ENCODE assay signal across 13 cellular contexts in genomic region chr6:105374010-105374420, GRCh38. TPM values are rescaled to one million over a fixed set of nuclear protein-coding genes. Genes with fewer than 3 reads are reported as not detected.
DNase-seq lines count a peak whose midpoint lies in the region; ATAC-seq and TF ChIP-seq lines count a peak whose summit lies in the region.
"Had no signal": no experiment of that assay in that cellular context is flagged by ENCODE, and none has a peak within 500 bp of the region (broad histone marks: within the 10 kb centered on the region; RNA-seq: fewer than 3 reads in every experiment).

No MANE protein-coding gene starts in this region.

- no peak for TF ChIP-seq RAD21 in IMR-90 (IDR thresholded peaks at IDR 0.05; ENCODE audit: low read length)

- H2AK9ac ChIP-seq in IMR-90 (replicated peaks; ENCODE audit: low read depth, low read length, poor library complexity): no peak overlapping the region

- H2BK20ac ChIP-seq in IMR-90 (ENCODE audit: low read depth, low read length): no peak overlapping the region

- POLR2A ChIA-PET in IMR-90 (lab: Charles Lee; ENCODE audit: unreplicated experiment): no interaction called here
- POLR2A ChIA-PET in MCF 10A (lab: Yijun Ruan, JAX): interaction anchor here (0.7 to 7.0 kb wide), 19 partner anchors 8 to 295 kb away, joined by 3 to 160 read pairs (median 5); partner anchors contain the start of gene PREP
- POLR2A ChIA-PET in WTC11 (lab: Charles Lee): no interaction called here

- H3K27ac Mint-ChIP-seq in MCF 10A (ENCODE audit: low read depth, unreplicated experiment) (peak overlapping the region; percentile 95), WTC11 (no peak overlapping the region)
- H3K27ac Mint-ChIP-seq: activated naive CD8-positive, alpha-beta T cell; immature natural killer cell had no signal

- ATAC-seq in IMR-90 (ENCODE audit: low read depth) (peak; percentile 93), WTC11 (no peak)

- BruUV-seq in IMR-90 (replicated peaks; lab: Mats Ljungman, UMichigan) (no TSS peak), MCF 10A (replicated peaks; lab: Mats Ljungman, UMichigan) (no TSS peak)

- no CpG with 5 or more reads among the region's 4 CpGs for WGBS in IMR-90 (ENCODE audit: extremely low coverage in 2 of 2, insufficient read length in 1 of 2), 2 experiments
- 50% methylated on average over 4 of the region's 4 CpGs for WGBS in suprapubic skin

- H2AK5ac ChIP-seq in IMR-90 (ENCODE audit: low read depth, low read length): no peak overlapping the region

- no peak overlapping the region for H3K23ac ChIP-seq in IMR-90 (ENCODE audit: low read depth, low read length)

- CTCF ChIA-PET in IMR-90 (lab: Yijun Ruan, JAX) (interaction anchor here (1.5 kb wide), 1 partner anchor 286 kb away, joined by 4 read pairs; no protein-coding TSS in a partner anchor), MCF 10A (lab: Yijun Ruan, JAX) (interaction anchor here (0.5 to 4.7 kb wide), 10 partner anchors 9 to 55 kb away, joined by 3 to 46 read pairs (median 4); partner anchors contain the start of gene PREP), WTC11 (lab: Charles Lee) (interaction anchor here (0.6 kb wide), 1 partner anchor 167 kb away, joined by 4 read pairs; no protein-coding TSS in a partner anchor)

- no peak overlapping the region for H4K91ac ChIP-seq in IMR-90 (ENCODE audit: insufficient read depth, low read depth, low read length)

- TF ChIP-seq CTCF in IMR-90 (conservative IDR thresholded peaks at IDR 0.05; ENCODE audit: low read depth, low read length) (no peak), MCF 10A (IDR thresholded peaks at IDR 0.05; ENCODE audit: unreplicated experiment) (no peak), suprapubic skin (IDR thresholded peaks at IDR 0.05) (no peak), WTC11 (IDR thresholded peaks at IDR 0.05) (no peak)

- no peaks in the 10 kb centered on the region for H3K9me3 Mint-ChIP-seq in MCF 10A (ENCODE audit: unreplicated experiment)
- no peaks in the 10 kb centered on the region for H3K9me3 Mint-ChIP-seq in WTC11
- H3K9me3 Mint-ChIP-seq: immature natural killer cell; stimulated activated naive CD8-positive, alpha-beta T cell treated with anti-CD3 and anti-CD28 coated beads, Interleukin-15, Interleukin-2, amounts not matched to agents 100 ng/mL and 50 ng/mL, for 24 hours had no signal

- no peak overlapping the region for H4K8ac ChIP-seq in IMR-90 (ENCODE audit: low read depth in 2 of 2, low read length in 2 of 2)

- H3K18ac ChIP-seq in IMR-90 (ENCODE audit: low read depth, low read length): no peak overlapping the region

- no peaks in the 10 kb centered on the region for H3K4me1 ChIP-seq in IMR-90 (ENCODE audit: control insufficient read depth, insufficient read depth, low read length)
- peaks cover 12% of the 10 kb centered on the region for H3K4me1 ChIP-seq in suprapubic skin

- H3K27me3 ChIP-seq in IMR-90 (ENCODE audit: control insufficient read depth, insufficient read depth, low read length) (no peaks in the 10 kb centered on the region), suprapubic skin (no peaks in the 10 kb centered on the region)

- no peak overlapping the region for H2BK5ac ChIP-seq in IMR-90 (ENCODE audit: low read depth, low read length, poor library complexity, severe bottlenecking)

- TF ChIP-seq EP300 in suprapubic skin (IDR thresholded peaks at IDR 0.05): no peak

- H3K9me3 ChIP-seq in IMR-90 (ENCODE audit: control insufficient read depth, insufficient read depth, low read length) (no peaks in the 10 kb centered on the region), suprapubic skin (no peaks in the 10 kb centered on the region)

- H3K9ac ChIP-seq in IMR-90 (ENCODE audit: low read depth, low read length): no peak overlapping the region

- H2AFZ ChIP-seq in IMR-90 (replicated peaks; ENCODE audit: low read length, poor library complexity): no peak overlapping the region

- H3K9me1 ChIP-seq in IMR-90 (ENCODE audit: insufficient read depth, low read length): peaks cover 3% of the 10 kb centered on the region; the same call in 1 of the 2 replicates

- no peak overlapping the region for H3K4me2 ChIP-seq in IMR-90 (ENCODE audit: low read depth, low read length)

- H4K5ac ChIP-seq in IMR-90 (ENCODE audit: low read depth, low read length): no peak overlapping the region

- DNase-seq in IMR-90: peak; percentile 23
- peak; percentile 71 for DNase-seq in MCF 10A (ENCODE audit: unreplicated experiment)
- DNase-seq in islet precursor cell: peak; percentile 79
- no peak for DNase-seq in suprapubic skin (ENCODE audit: low spot score in 2 of 2)
- no peak for DNase-seq in WTC11 (ENCODE audit: low spot score)
- DNase-seq in T1000 (lab: John Stamatoyannopoulos, UW): no peak
- DNase-seq in erythroblast (lab: John Stamatoyannopoulos, UW): no peak
- DNase-seq: COR-L47; immature natural killer cell; NCI-H1417 treated with DMSO at 0.1 percent for 48 hours; stimulated activated CD4-positive, alpha-beta T cell treated with anti-CD3 and anti-CD28 coated beads, Interleukin-2, amount 100 ng/mL, for 48 hours had no signal

- H3K4me3 Mint-ChIP-seq in MCF 10A (ENCODE audit: unreplicated experiment) (peak overlapping the region; percentile 52), WTC11 (no peak overlapping the region)
- H3K4me3 Mint-ChIP-seq: activated naive CD8-positive, alpha-beta T cell; immature natural killer cell; stimulated activated naive CD8-positive, alpha-beta T cell treated with anti-CD3 and anti-CD28 coated beads, Interleukin-15, Interleukin-2, amounts not matched to agents 100 ng/mL and 50 ng/mL, for 24 hours had no signal

- H3K4ac ChIP-seq in IMR-90 (ENCODE audit: low read depth, low read length): no peak overlapping the region

- H3K14ac ChIP-seq in IMR-90 (replicated peaks; ENCODE audit: low read depth, low read length): no peak overlapping the region

- TF ChIP-seq POLR2A in IMR-90 (IDR thresholded peaks at IDR 0.05; ENCODE audit: low read depth, low read length) (no peak), suprapubic skin (IDR thresholded peaks at IDR 0.05) (no peak), erythroblast (IDR thresholded peaks at IDR 0.05; ENCODE audit: low read length) (no peak)

- H3K4me1 Mint-ChIP-seq in MCF 10A (ENCODE audit: insufficient read depth, unreplicated experiment): peaks cover 38% of the 10 kb centered on the region
- H3K4me1 Mint-ChIP-seq in WTC11: no peaks in the 10 kb centered on the region; the same call in 1 of the 2 replicates

- H3K56ac ChIP-seq in IMR-90 (ENCODE audit: extremely low read depth, insufficient read depth, low read length): no peak overlapping the region

- H3K36me3 ChIP-seq in IMR-90 (ENCODE audit: control insufficient read depth, insufficient read depth, low read length) (peaks cover 19% of the 10 kb centered on the region), suprapubic skin (peaks cover 16% of the 10 kb centered on the region)

- intact Hi-C loops in IMR-90 (cut with micrococcal nuclease): no loop called here
- intact Hi-C loops in MCF 10A (cut with micrococcal nuclease): no loop called here

- dilution Hi-C loops in IMR-90 (cut with HindIII; ENCODE audit: low sequenced_read_pairs, unreplicated experiment): no loop called here

- H3K27ac ChIP-seq in IMR-90 (ENCODE audit: insufficient read depth, low read length) (no peak overlapping the region), suprapubic skin (peak overlapping the region; percentile 25)

- H2BK120ac ChIP-seq in IMR-90 (ENCODE audit: low read depth, low read length): no peak overlapping the region

- H3K4me3 ChIP-seq in IMR-90 (ENCODE audit: insufficient read depth, low read depth, low read length): no peak overlapping the region
- no peak overlapping the region for H3K4me3 ChIP-seq in suprapubic skin

- H3K27me3 Mint-ChIP-seq in MCF 10A (ENCODE audit: insufficient read depth, unreplicated experiment) (no peaks in the 10 kb centered on the region), WTC11 (ENCODE audit: low read depth) (no peaks in the 10 kb centered on the region)
- H3K27me3 Mint-ChIP-seq: activated naive CD8-positive, alpha-beta T cell; stimulated activated naive CD8-positive, alpha-beta T cell treated with anti-CD3 and anti-CD28 coated beads, Interleukin-15, Interleukin-2, amounts not matched to agents 100 ng/mL and 50 ng/mL, for 24 hours had no signal

- H3K36me3 Mint-ChIP-seq in MCF 10A (ENCODE audit: insufficient read depth, unreplicated experiment): peaks cover 25% of the 10 kb centered on the region
- H3K36me3 Mint-ChIP-seq in WTC11: peaks cover 40% of the 10 kb centered on the region

- no peak overlapping the region for H2BK15ac ChIP-seq in IMR-90 (ENCODE audit: low read depth, low read length)

- in situ Hi-C loops in IMR-90 (cut with MboI; ENCODE audit: low sequenced_read_pairs): no loop called here

- H3K79me1 ChIP-seq in IMR-90 (ENCODE audit: low read depth in 1 of 2, low read length in 2 of 2): peaks cover 7 to 14% of the 10 kb centered on the region in 2 experiments; a peak in 3 of 4 replicates

- H4K20me1 ChIP-seq in IMR-90 (ENCODE audit: insufficient read depth, low read length): no peaks in the 10 kb centered on the region

TF ChIP-seq in IMR-90, 13 proteins besides CTCF, POLR2A, EP300 and RAD21 (continues in another document):
- TF ChIP-seq SMC3 (IDR thresholded peaks at IDR 0.05; ENCODE audit: low read depth, low read length) (no peak), RCOR1 (IDR thresholded peaks at IDR 0.05; ENCODE audit: insufficient replicate concordance, low read length) (no peak), MAFK (IDR thresholded peaks at IDR 0.05; ENCODE audit: low read depth, low read length) (no peak), FOS (IDR thresholded peaks at IDR 0.05; ENCODE audit: low read depth, low read length) (no peak), CHD1 (IDR thresholded peaks at IDR 0.05; ENCODE audit: low read depth, low read length) (no peak)

TF ChIP-seq in WTC11, 78 proteins besides CTCF, POLR2A, EP300 and RAD21 (continues in another document):
- TF ChIP-seq ZNF232 (CRISPR knock-in tag; IDR thresholded peaks at IDR 0.05): no peak
- TF ChIP-seq ZNF423 (CRISPR knock-in tag; IDR thresholded peaks at IDR 0.05): no peak
- TF ChIP-seq JAZF1 (CRISPR knock-in tag; IDR thresholded peaks at IDR 0.05): no peak
- no peak for TF ChIP-seq PREB (CRISPR knock-in tag; IDR thresholded peaks at IDR 0.05; ENCODE audit: borderline replicate concordance)

RNA-seq across cellular contexts. Expression of gene PREP, which starts 28.9 kb away (rescaled TPM):
- total RNA-seq in IMR-90 (2012; rRNA removed): 21.0 and 22.8 TPM in 2 replicates
- polyA plus RNA-seq in IMR-90 (2012; rRNA removed): 20.4 and 25.7 TPM in 2 replicates
- 9.2 and 12.3 TPM in 2 replicates for polyA plus RNA-seq in IMR-90 (2012; cell fraction: cytosol; rRNA removed)
- polyA plus RNA-seq in IMR-90 (2012; cell fraction: nucleus; rRNA removed; ENCODE audit: low replicate concordance): 11.3 and 19.5 TPM in 2 replicates
- 57.8 and 67.6 TPM in 2 replicates for total RNA-seq in MCF 10A (2022)
- total RNA-seq in suprapubic skin: 10 to 100 TPM; 22.1 to 36.0 (median 30.3) TPM
- total RNA-seq in WTC11 (2021): 58.8 to 68.5 TPM (median 66.3 TPM) in 3 replicates

Comparison
In these comparisons a context has a peak if more than half of its experiments do, and no peak if none do; other contexts are left out.
1. DNase-seq: peak in IMR-90 (single experiment), MCF 10A (single experiment) and islet precursor cell (single experiment); none in suprapubic skin (0 of 2), WTC11 (single experiment), T1000 (single experiment) and erythroblast (0 of 2).